In genomic region chr3:196222876-196223595, GRCh38 we compare ENCODE assay signal across 28 cellular contexts. TPM values are rescaled to one million over a fixed set of nuclear protein-coding genes. Genes with fewer than 3 reads are reported as not detected.
DNase-seq lines count a peak whose midpoint lies in the region; ATAC-seq and TF ChIP-seq lines count a peak whose summit lies in the region.
"Had no signal": no experiment of that assay in that cellular context is flagged by ENCODE, and none has a peak within 500 bp of the region (broad histone marks: within the 10 kb centered on the region; RNA-seq: fewer than 3 reads in every experiment).

No MANE protein-coding gene starts in this region.

- POLR2A ChIA-PET in RWPE1 (lab: Yijun Ruan, JAX; ENCODE audit: low non-redundant PET), result no interaction called here
- POLR2A ChIA-PET in T-cell (lab: Charles Lee), result no interaction called here

- no peaks in the 10 kb centered on the region for H3K36me3 Mint-ChIP-seq in T-cell
- H3K36me3 Mint-ChIP-seq: CD8-positive, alpha-beta memory T cell; naive B cell had no signal

- no peaks in the 10 kb centered on the region for H3K9me3 ChIP-seq in mucosa of descending colon
- H3K9me3 ChIP-seq: breast epithelium, colonic mucosa, tibial nerve had no signal

- H3K36me3 ChIP-seq in mucosa of descending colon (ENCODE audit: low read depth), result no peaks in the 10 kb centered on the region
- H3K36me3 ChIP-seq: breast epithelium, colonic mucosa, tibial nerve had no signal

- CTCF ChIA-PET in RWPE1 (lab: Yijun Ruan, JAX) (interaction anchor here (0.6 kb wide), 1 partner anchor 585 kb away, joined by 4 read pairs; no protein-coding TSS in a partner anchor), T-cell (lab: Charles Lee) (no interaction called here)

- peak in 2 of 3 experiments; percentile 25 to 71 for DNase-seq in NCI-H1417 (lab: John Stamatoyannopoulos, UW)
- DNase-seq in NCI-H1417 treated with DMSO at 0.1 percent for 48 hours (lab: John Stamatoyannopoulos, UW), result no peak
- peak; percentile 34 for DNase-seq in HT-29 (ENCODE audit: low spot score)
- DNase-seq in RWPE1 (ENCODE audit: low spot score), result peak; percentile 17
- DNase-seq in mucosa of descending colon, result no peak
- no peak for DNase-seq in DMS153 treated with DMSO at 0.1 percent for 48 hours (lab: John Stamatoyannopoulos, UW; ENCODE audit: unreplicated experiment)
- DNase-seq in T-cell, result no peak
- no peak for DNase-seq in stimulated activated CD4-positive, alpha-beta T cell treated with anti-CD3 and anti-CD28 coated beads, Interleukin-4, amount 100 ng/mL, for 1 hour
- DNase-seq: activated CD4-positive, CD25-positive, alpha-beta regulatory T cell treated with anti-CD3 and anti-CD28 coated beads, Interleukin-2, amount 50 U/mL, for 72 hours; activated T-cell treated with anti-CD3 and anti-CD28 coated beads, Interleukin-2, amount 50 U/mL, for 24 hours; CD8-positive, alpha-beta memory T cell; colonic mucosa; endodermal cell; glutamatergic neuron; kidney glomerular epithelial cell; naive B cell; NCI-H1436 treated with DMSO at 0.1 percent for 48 hours; SHP77; stimulated activated CD4-positive, alpha-beta T cell treated with anti-CD3 and anti-CD28 coated beads, Interleukin-12 subunit alpha, Interleukin-12 subunit beta, amount 100 ng/mL, for 4 hours; stimulated activated naive CD8-positive, alpha-beta T cell treated with anti-CD3 and anti-CD28 coated beads, Interleukin-15, amount 100 ng/mL, for 72 hours had no signal

- H3K4me3 ChIP-seq in mucosa of descending colon, result no peak overlapping the region
- H3K4me3 ChIP-seq: breast epithelium, colonic mucosa, tibial nerve had no signal

- H3K9me3 Mint-ChIP-seq in T-cell, result no peaks in the 10 kb centered on the region
- H3K9me3 Mint-ChIP-seq: activated T-cell treated with anti-CD3 and anti-CD28 coated beads, Interleukin-2, amount 50 U/mL, for 24 hours; CD8-positive, alpha-beta memory T cell; endodermal cell; naive B cell; stimulated activated naive CD8-positive, alpha-beta T cell treated with anti-CD3 and anti-CD28 coated beads, Interleukin-15, amount 100 ng/mL, for 72 hours had no signal

- H3K4me1 ChIP-seq in mucosa of descending colon (ENCODE audit: low read depth), result peaks cover 13% of the 10 kb centered on the region
- H3K4me1 ChIP-seq: breast epithelium had no signal

- no peak overlapping the region for H3K4me3 Mint-ChIP-seq in T-cell
- H3K4me3 Mint-ChIP-seq: activated T-cell treated with anti-CD3 and anti-CD28 coated beads, Interleukin-2, amount 50 U/mL, for 24 hours; CD8-positive, alpha-beta memory T cell; endodermal cell; naive B cell; stimulated activated naive CD8-positive, alpha-beta T cell treated with anti-CD3 and anti-CD28 coated beads, Interleukin-15, amount 100 ng/mL, for 72 hours had no signal

- H3K27ac Mint-ChIP-seq in T-cell, result no peak overlapping the region
- H3K27ac Mint-ChIP-seq: activated T-cell treated with anti-CD3 and anti-CD28 coated beads, Interleukin-2, amount 50 U/mL, for 24 hours; endodermal cell; naive B cell; stimulated activated naive CD8-positive, alpha-beta T cell treated with anti-CD3 and anti-CD28 coated beads, Interleukin-15, amount 100 ng/mL, for 72 hours had no signal

- peak; percentile 9 for ATAC-seq in mucosa of descending colon
- ATAC-seq in T-cell (replicated peaks in 1 of 4), result no peak
- ATAC-seq: stimulated activated naive CD8-positive, alpha-beta T cell treated with anti-CD3 and anti-CD28 coated beads, Interleukin-15, amount 100 ng/mL, for 72 hours had no signal

- no peak overlapping the region for H3K27ac ChIP-seq in RWPE1
- H3K27ac ChIP-seq: 22Rv1, breast epithelium, colonic mucosa had no signal

- intact Hi-C loops in mucosa of descending colon (cut with DNase I, micrococcal nuclease), result no loop called here

- peaks cover 0 to 3% of the 10 kb centered on the region in 2 donors for H3K27me3 Mint-ChIP-seq in T-cell
- H3K27me3 Mint-ChIP-seq: naive B cell had no signal

- H3K4me1 Mint-ChIP-seq in T-cell, result peaks cover 12 to 15% (median 13%) of the 10 kb centered on the region in 3 donors

- TF ChIP-seq CTCF in RWPE1 (conservative IDR thresholded peaks at IDR 0.05; ENCODE audit: low read depth) (no peak), mucosa of descending colon (IDR thresholded peaks at IDR 0.05) (no peak)

RNA-seq across cellular contexts. Expression of gene SLC51A, which starts 6.7 kb away (rescaled TPM):
- total RNA-seq in HT-29 (2014; rRNA removed; shearing (Covaris generic)), result 0.26 TPM in 1 of 2 replicates, not detected in the other
- 100 to 1,000 TPM in 1 of 3 donors, 10 to 100 TPM in 2; 16.4 to 135 (median 22.9) TPM for total RNA-seq in mucosa of descending colon
- not detected for total RNA-seq in T-cell
- total RNA-seq: breast epithelium; CD8-positive, alpha-beta memory T cell; Daoy; lung microvascular endothelial cell; NCI-H460; OCI-LY7; osteocyte had no signal

RNA-seq across cellular contexts. Expression of gene ZDHHC19, which starts 11.8 kb away (rescaled TPM):
- total RNA-seq in HT-29 (2014; rRNA removed; shearing (Covaris generic)), result not detected in 2 replicates
- total RNA-seq in mucosa of descending colon, result not detected
- under 1 TPM in 2 of 5 donors, not detected in 3; 0.49 to 0.54 TPM for total RNA-seq in T-cell
- total RNA-seq: breast epithelium; CD8-positive, alpha-beta memory T cell; colonic mucosa; Daoy; lung microvascular endothelial cell; NCI-H460; OCI-LY7; osteocyte; tibial nerve had no signal

Comparison
In these comparisons a context has a peak if more than half of its experiments do, and no peak if none do; other contexts are left out.
1. DNase-seq: peak in NCI-H1417 (2 of 3), HT-29 (single experiment) and RWPE1 (single experiment); none in NCI-H1417 treated with DMSO at 0.1 percent for 48 hours (single experiment), mucosa of descending colon (0 of 3), DMS153 treated with DMSO at 0.1 percent for 48 hours (single experiment), T-cell (0 of 34) and stimulated activated CD4-positive, alpha-beta T cell treated with anti-CD3 and anti-CD28 coated beads, Interleukin-4, amount 100 ng/mL, for 1 hour (single experiment).
2. RNA of gene SLC51A, which starts 6.7 kb away (total RNA-seq): 16.4 to 135 TPM in mucosa of descending colon; 0.26 TPM in HT-29 and not detected in T-cell; every median in the first group is over 10 times any median in the second.